Comparison of ENCODE assay signal across 16 cellular contexts in the genomic region with DNA sequence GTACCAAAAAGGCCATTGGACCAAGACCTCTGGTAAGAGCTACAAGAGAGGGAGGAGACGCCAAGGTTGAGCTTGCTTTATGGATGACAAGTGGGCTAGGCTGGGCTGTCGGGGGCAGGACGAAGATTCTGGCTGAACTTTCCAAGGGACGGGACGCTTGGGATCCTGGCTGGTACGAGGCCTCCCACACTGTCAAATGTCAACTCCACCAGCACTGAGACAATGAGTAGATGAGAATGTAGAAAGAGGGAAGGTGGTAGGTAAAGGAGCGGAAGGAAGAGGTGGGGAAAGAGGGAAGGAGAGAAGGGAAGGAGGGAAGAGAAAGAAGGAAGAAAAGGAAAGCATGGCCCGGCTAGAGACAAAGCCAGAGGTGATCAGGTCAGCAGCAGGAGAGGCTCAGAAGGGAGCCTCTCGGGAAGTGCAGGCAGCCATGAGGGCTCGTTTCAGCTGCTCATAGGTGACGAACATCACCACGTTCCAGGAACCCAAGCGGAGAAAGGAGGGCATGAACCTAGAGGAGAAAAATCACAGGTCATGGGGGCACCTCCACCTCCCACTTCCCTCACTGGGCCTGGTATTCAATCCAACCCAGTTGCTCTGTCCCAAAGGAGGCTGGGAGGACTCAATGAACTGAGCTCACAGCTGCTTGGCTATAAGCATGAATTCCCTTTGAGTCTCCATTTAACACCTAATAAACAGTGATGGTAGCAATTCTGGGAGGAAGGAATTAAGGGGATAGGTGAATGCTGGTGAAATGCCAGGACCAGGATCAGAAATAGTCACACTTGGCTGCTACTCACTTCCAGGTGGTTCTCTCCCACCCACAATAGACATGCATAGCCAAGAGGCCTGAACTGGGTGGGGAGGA. TPM values are rescaled to one million over a fixed set of nuclear protein-coding genes. Genes with fewer than 3 reads are reported as not detected.
DNase-seq lines count a peak whose midpoint lies in the region; ATAC-seq and TF ChIP-seq lines count a peak whose summit lies in the region.
"Had no signal": no experiment of that assay in that cellular context is flagged by ENCODE, and none has a peak within 500 bp of the region (broad histone marks: within the 10 kb centered on the region; RNA-seq: fewer than 3 reads in every experiment).

No MANE protein-coding gene starts in this region.

- H3K4me1 ChIP-seq in lower lobe of right lung (peaks cover 44% of the 10 kb centered on the region), aorta (ENCODE audit: control insufficient read depth in 1 of 2, insufficient read depth in 2 of 2, low read length in 2 of 2) (no peaks in the 10 kb centered on the region), esophagus squamous epithelium (peaks cover 7 to 39% (median 16%) of the 10 kb centered on the region in 3 donors), PC-9 (replicated peaks; ENCODE audit: insufficient read depth) (peaks cover 22% of the 10 kb centered on the region)
- H3K4me1 ChIP-seq: BE2C had no signal

- intact Hi-C loops in lower lobe of right lung (cut with DNase I) (no loop called here), aorta (cut with DNase I) (no loop called here), esophagus squamous epithelium (cut with DNase I) (no loop called here), PC-9 (cut with micrococcal nuclease; ENCODE audit: unreplicated experiment) (no loop called here)

- no peaks in the 10 kb centered on the region for H3K9me3 Mint-ChIP-seq in stimulated activated naive CD8-positive, alpha-beta T cell treated with anti-CD3 and anti-CD28 coated beads, Interleukin-15, Interleukin-2, amounts not matched to agents 100 ng/mL and 50 ng/mL, for 24 hours
- no peaks in the 10 kb centered on the region for H3K9me3 Mint-ChIP-seq in activated CD4-positive, alpha-beta memory T cell treated with anti-CD3 and anti-CD28 coated beads, Interleukin-2, amount 10 ng/mL, durations not matched to agents 7 days and 5 days
- H3K9me3 Mint-ChIP-seq: GM23338 had no signal

- WGBS in aorta, 2 donors: 91% methylated on average over 13 of the region's 13 CpGs
- WGBS in esophagus squamous epithelium, 2 donors: 89 to 93% methylated on average over 13 of the region's 13 CpGs

- DNase-seq in stimulated activated naive CD8-positive, alpha-beta T cell treated with anti-CD3 and anti-CD28 coated beads, Interleukin-15, Interleukin-2, amounts not matched to agents 100 U/mL and 50 U/mL, for 24 hours: no peak
- no peak for DNase-seq in activated CD4-positive, alpha-beta memory T cell treated with anti-CD3 and anti-CD28 coated beads, Interleukin-2, amount 10 ng/mL, durations not matched to agents 7 days and 5 days
- DNase-seq in lower lobe of right lung: no peak
- DNase-seq in aorta: peak; percentile 38 to 65
- no peak for DNase-seq in esophagus squamous epithelium (lab: John Stamatoyannopoulos, UW)
- DNase-seq in NCI-H1694 (lab: John Stamatoyannopoulos, UW): no peak
- DNase-seq in PC-9: no peak
- DNase-seq: BE2C, head of caudate nucleus, NCI-H1417 had no signal

- H3K9me3 ChIP-seq in lower lobe of right lung (no peaks in the 10 kb centered on the region), aorta (ENCODE audit: control insufficient read depth, low read length) (no peaks in the 10 kb centered on the region), esophagus squamous epithelium (no peaks in the 10 kb centered on the region), PC-9 (ENCODE audit: insufficient read depth, low read depth) (no peaks in the 10 kb centered on the region)
- H3K9me3 ChIP-seq: BE2C, thyroid gland had no signal

- no peaks in the 10 kb centered on the region for H3K27me3 Mint-ChIP-seq in stimulated activated naive CD8-positive, alpha-beta T cell treated with anti-CD3 and anti-CD28 coated beads, Interleukin-15, Interleukin-2, amounts not matched to agents 100 ng/mL and 50 ng/mL, for 24 hours
- no peaks in the 10 kb centered on the region for H3K27me3 Mint-ChIP-seq in activated CD4-positive, alpha-beta memory T cell treated with anti-CD3 and anti-CD28 coated beads, Interleukin-2, amount 10 ng/mL, durations not matched to agents 7 days and 5 days

- H3K4me3 ChIP-seq in lower lobe of right lung: no peak overlapping the region
- H3K4me3 ChIP-seq in aorta (ENCODE audit: low read length in 2 of 2): no peak overlapping the region
- H3K4me3 ChIP-seq in esophagus squamous epithelium: no peak overlapping the region
- no peak overlapping the region for H3K4me3 ChIP-seq in PC-9
- H3K4me3 ChIP-seq: GM23338, thyroid gland had no signal

- H3K4me2 ChIP-seq in PC-9: no peak overlapping the region
- H3K4me2 ChIP-seq: GM23338 had no signal

- H4K20me1 ChIP-seq in PC-9 (ENCODE audit: insufficient read depth): no peaks in the 10 kb centered on the region

- CTCF ChIA-PET in activated CD4-positive, alpha-beta memory T cell treated with anti-CD3 and anti-CD28 coated beads, Interleukin-2, amount 10 ng/mL, durations not matched to agents 7 days and 5 days (lab: Charles Lee): interaction anchor here (0.9 to 4.4 kb wide), 3 partner anchors 7 to 281 kb away, joined by 3 to 12 read pairs (median 5); a partner anchor contains a TSS
- CTCF ChIA-PET in PC-9 (lab: Charles Lee): no interaction called here

- no peaks in the 10 kb centered on the region for H3K79me2 ChIP-seq in PC-9 (ENCODE audit: low read depth)

- H3F3A ChIP-seq in PC-9 (ENCODE audit: insufficient read depth, low read depth): peaks cover 17% of the 10 kb centered on the region; the same call in 1 of the 2 replicates

- no peak for TF ChIP-seq POLR2A in esophagus squamous epithelium (IDR thresholded peaks at IDR 0.05)

- H3K9me2 ChIP-seq in PC-9 (ENCODE audit: insufficient read depth): no peaks in the 10 kb centered on the region

- H3K27ac Mint-ChIP-seq in stimulated activated naive CD8-positive, alpha-beta T cell treated with anti-CD3 and anti-CD28 coated beads, Interleukin-15, Interleukin-2, amounts not matched to agents 100 ng/mL and 50 ng/mL, for 24 hours: peak overlapping the region; percentile 70
- peak overlapping the region; percentile 97 for H3K27ac Mint-ChIP-seq in activated CD4-positive, alpha-beta memory T cell treated with anti-CD3 and anti-CD28 coated beads, Interleukin-2, amount 10 ng/mL, durations not matched to agents 7 days and 5 days
- H3K27ac Mint-ChIP-seq: GM23338 had no signal

- peak overlapping the region; percentile 50 for H3K4me3 Mint-ChIP-seq in stimulated activated naive CD8-positive, alpha-beta T cell treated with anti-CD3 and anti-CD28 coated beads, Interleukin-15, Interleukin-2, amounts not matched to agents 100 ng/mL and 50 ng/mL, for 24 hours
- peak overlapping the region; percentile 62 for H3K4me3 Mint-ChIP-seq in activated CD4-positive, alpha-beta memory T cell treated with anti-CD3 and anti-CD28 coated beads, Interleukin-2, amount 10 ng/mL, durations not matched to agents 7 days and 5 days
- H3K4me3 Mint-ChIP-seq: GM23338 had no signal

- no peak for ATAC-seq in stimulated activated naive CD8-positive, alpha-beta T cell treated with anti-CD3 and anti-CD28 coated beads, Interleukin-15, Interleukin-2, amounts not matched to agents 100 U/mL and 50 U/mL, for 24 hours
- ATAC-seq in lower lobe of right lung: no peak
- no peak for ATAC-seq in aorta (ENCODE audit: low FRiP score)
- ATAC-seq: GM23338, Panc1 had no signal

- H3K4me1 Mint-ChIP-seq in stimulated activated naive CD8-positive, alpha-beta T cell treated with anti-CD3 and anti-CD28 coated beads, Interleukin-15, Interleukin-2, amounts not matched to agents 100 ng/mL and 50 ng/mL, for 24 hours (ENCODE audit: low read depth): peaks cover 98% of the 10 kb centered on the region
- peaks cover 93% of the 10 kb centered on the region for H3K4me1 Mint-ChIP-seq in activated CD4-positive, alpha-beta memory T cell treated with anti-CD3 and anti-CD28 coated beads, Interleukin-2, amount 10 ng/mL, durations not matched to agents 7 days and 5 days

- peaks cover 70% of the 10 kb centered on the region for H3K36me3 Mint-ChIP-seq in stimulated activated naive CD8-positive, alpha-beta T cell treated with anti-CD3 and anti-CD28 coated beads, Interleukin-15, Interleukin-2, amounts not matched to agents 100 ng/mL and 50 ng/mL, for 24 hours (ENCODE audit: low read depth)
- peaks cover 78% of the 10 kb centered on the region for H3K36me3 Mint-ChIP-seq in activated CD4-positive, alpha-beta memory T cell treated with anti-CD3 and anti-CD28 coated beads, Interleukin-2, amount 10 ng/mL, durations not matched to agents 7 days and 5 days (ENCODE audit: low read depth)

- no TSS peak for BruUV-seq in PC-9 (replicated peaks; lab: Mats Ljungman, UMichigan)

- POLR2A ChIA-PET in activated CD4-positive, alpha-beta memory T cell treated with anti-CD3 and anti-CD28 coated beads, Interleukin-2, amount 10 ng/mL, durations not matched to agents 7 days and 5 days (lab: Charles Lee): interaction anchor here (0.8 to 12.4 kb wide), 9 partner anchors 5 to 196 kb away, joined by 3 to 264 read pairs (median 13); a partner anchor contains a TSS
- POLR2A ChIA-PET in PC-9 (lab: Charles Lee; ENCODE audit: unreplicated experiment): interaction anchor here (0.6 to 0.7 kb wide), 2 partner anchors 73 to 105 kb away, joined by 3 read pairs; no protein-coding TSS in a partner anchor

- H3K27ac ChIP-seq in lower lobe of right lung (peak overlapping the region; percentile 41), aorta (ENCODE audit: low read depth in 1 of 2, low read length in 2 of 2) (no peak overlapping the region), esophagus squamous epithelium (peak overlapping the region in 1 of 4 donors; percentile 55), PC-9 (no peak overlapping the region)

- H2AFZ ChIP-seq in PC-9: no peak overlapping the region
- H2AFZ ChIP-seq: GM23338 had no signal

- TF ChIP-seq CTCF in lower lobe of right lung (IDR thresholded peaks at IDR 0.05) (no peak), esophagus squamous epithelium (IDR thresholded peaks at IDR 0.05) (no peak), PC-9 (conservative IDR thresholded peaks at IDR 0.05) (no peak)

- peaks cover 46% of the 10 kb centered on the region for H3K36me3 ChIP-seq in lower lobe of right lung
- H3K36me3 ChIP-seq in aorta (ENCODE audit: control insufficient read depth in 1 of 2, insufficient read depth in 2 of 2, low read length in 1 of 2): peaks cover 0 to 5% of the 10 kb centered on the region in 2 donors
- peaks cover 0 to 36% (median 0%) of the 10 kb centered on the region in 3 donors for H3K36me3 ChIP-seq in esophagus squamous epithelium
- H3K36me3 ChIP-seq in PC-9 (ENCODE audit: low read depth): peaks cover 6% of the 10 kb centered on the region; the same call in 1 of the 2 replicates

- H3K27me3 ChIP-seq in lower lobe of right lung (ENCODE audit: low read depth) (no peaks in the 10 kb centered on the region), aorta (ENCODE audit: control insufficient read depth in 1 of 2, insufficient read depth in 2 of 2, low read length in 1 of 2) (no peaks in the 10 kb centered on the region), esophagus squamous epithelium (no peaks in the 10 kb centered on the region), PC-9 (ENCODE audit: insufficient read depth, low read depth) (no peaks in the 10 kb centered on the region)
- H3K27me3 ChIP-seq: BE2C, thyroid gland had no signal

RNA-seq across cellular contexts. Expression of a gene that starts 7.8 kb away (rescaled TPM):
- 100 to 1,000 TPM; 400 to 407 TPM for total RNA-seq in activated CD4-positive, alpha-beta memory T cell treated with anti-CD3 and anti-CD28 coated beads, Interleukin-2, amount 10 ng/mL, durations not matched to agents 7 days and 5 days
- total RNA-seq in lower lobe of right lung (83.5 TPM), aorta (10 to 100 TPM; 27.4 to 45.4 TPM), esophagus squamous epithelium (10 to 100 TPM in 1 of 4 donors, 1 to 10 TPM in 3; 4.0 to 26.7 (median 7.1) TPM), PC-9 (2021) (27.2 and 36.8 TPM in 2 replicates)
- 10 to 100 TPM in 1 of 2 donors, 1 to 10 TPM in 1; 7.3 to 44.3 TPM for polyA plus RNA-seq in aorta

RNA-seq across cellular contexts. Expression of a gene that starts 24.0 kb away (rescaled TPM):
- total RNA-seq in activated CD4-positive, alpha-beta memory T cell treated with anti-CD3 and anti-CD28 coated beads, Interleukin-2, amount 10 ng/mL, durations not matched to agents 7 days and 5 days: not detected
- total RNA-seq in lower lobe of right lung: 7.5 TPM
- total RNA-seq in aorta: not detected
- polyA plus RNA-seq in aorta: not detected
- total RNA-seq in esophagus squamous epithelium: not detected
- total RNA-seq in PC-9 (2021): 0.79 and 0.90 TPM in 2 replicates
- total RNA-seq: NCI-H460 had no signal
- polyA plus RNA-seq: esophagus had no signal

RNA-seq across cellular contexts. Expression of a gene that starts 34.0 kb away (rescaled TPM):
- 1 to 10 TPM; 1.8 to 2.4 TPM for total RNA-seq in activated CD4-positive, alpha-beta memory T cell treated with anti-CD3 and anti-CD28 coated beads, Interleukin-2, amount 10 ng/mL, durations not matched to agents 7 days and 5 days
- total RNA-seq in lower lobe of right lung: 3.1 TPM
- 1 to 10 TPM; 2.6 to 3.1 TPM for total RNA-seq in aorta
- 1 to 10 TPM in 1 of 2 donors, under 1 TPM in 1; 0.38 to 2.3 TPM for polyA plus RNA-seq in aorta
- 1 to 10 TPM in 1 of 4 donors, under 1 TPM in 2, not detected in 1; 0.53 to 1.5 (median 0.92) TPM for total RNA-seq in esophagus squamous epithelium
- total RNA-seq in PC-9 (2021): 2.0 and 2.4 TPM in 2 replicates

Comparison
In these comparisons a context has a peak if more than half of its experiments do, and no peak if none do; other contexts are left out.
1. DNase-seq: peak in aorta (2 of 2); none in stimulated activated naive CD8-positive, alpha-beta T cell treated with anti-CD3 and anti-CD28 coated beads, Interleukin-15, Interleukin-2, amounts not matched to agents 100 U/mL and 50 U/mL, for 24 hours (single experiment), activated CD4-positive, alpha-beta memory T cell treated with anti-CD3 and anti-CD28 coated beads, Interleukin-2, amount 10 ng/mL, durations not matched to agents 7 days and 5 days (single experiment), lower lobe of right lung (single experiment), esophagus squamous epithelium (single experiment), NCI-H1694 (single experiment) and PC-9 (0 of 2).